ENCODE assay signal across 8 cellular contexts in the genomic region with DNA sequence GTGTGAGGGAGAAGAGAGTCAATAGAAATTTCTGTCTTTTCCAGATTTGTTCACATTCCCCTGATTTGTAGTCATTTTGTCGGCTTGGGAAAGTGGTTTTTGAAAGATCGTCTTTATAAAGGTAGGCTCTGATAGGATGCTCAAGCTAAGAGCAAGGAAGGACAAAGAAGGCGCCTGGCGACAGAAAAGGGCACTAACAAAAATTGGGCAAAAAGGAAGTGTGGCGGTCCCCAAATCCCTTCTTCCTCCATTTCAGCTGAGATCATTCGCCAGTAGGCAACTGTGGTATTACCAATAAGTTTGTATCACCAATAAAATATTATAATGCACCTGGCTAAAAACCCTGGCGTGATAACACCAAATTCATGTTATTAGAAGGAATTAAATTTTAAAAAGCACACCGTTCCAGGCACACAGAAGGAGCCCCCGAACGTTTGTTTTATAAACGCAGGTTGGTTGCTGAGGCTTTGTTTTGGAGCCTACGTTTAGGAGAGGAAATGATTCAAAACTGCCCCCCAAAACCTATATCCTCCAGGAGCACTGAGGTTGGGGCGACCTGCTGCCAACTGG. TPM values are rescaled to one million over a fixed set of nuclear protein-coding genes. Genes with fewer than 3 reads are reported as not detected.
DNase-seq lines count a peak whose midpoint lies in the region; ATAC-seq, FAIRE-seq and TF ChIP-seq lines count a peak whose summit lies in the region.

No MANE protein-coding gene starts in this region.

- TF ChIP-seq RAD21 in GM12878 (IDR thresholded peaks at IDR 0.05; ENCODE audit: insufficient read depth, low read depth, low read length): no peak

- H3K36me3 ChIP-seq in GM12878 (ENCODE audit: control insufficient read depth in 2 of 2, insufficient read depth in 2 of 2, low read length in 1 of 2) (no peaks in the 10 kb centered on the region), lung (ENCODE audit: control insufficient read depth in 2 of 2, insufficient read depth in 2 of 2, low read length in 2 of 2) (no peaks in the 10 kb centered on the region), tibial nerve (no peaks in the 10 kb centered on the region)

- H3K4me1 ChIP-seq in GM12878 (ENCODE audit: control insufficient read depth, insufficient read depth, low read length) (no peaks in the 10 kb centered on the region), lung (ENCODE audit: control insufficient read depth in 2 of 2, insufficient read depth in 2 of 2, low read length in 2 of 2) (peaks cover 1 to 3% of the 10 kb centered on the region in 2 donors), tibial nerve (peaks cover 0 to 41% (median 18%) of the 10 kb centered on the region in 4 donors)

- WGBS in GM12878 (ENCODE audit: insufficient coverage, insufficient replicate concordance, low lambda C conversion rate, missing lambda C conversion rate): 36% methylated on average over 13 of the region's 13 CpGs
- 31 to 42% methylated on average over 13 of the region's 13 CpGs for WGBS in lung, 2 donors
- 41 to 44% methylated on average over 13 of the region's 13 CpGs for WGBS in tibial nerve, 2 donors

- H3K9ac ChIP-seq in GM12878 (ENCODE audit: control insufficient read depth, insufficient read depth, low read length): peak overlapping the region; percentile 72

- H3K27ac Mint-ChIP-seq in activated T-cell treated with anti-CD3 and anti-CD28 coated beads, Interleukin-2, amount 50 U/mL, for 72 hours: peak overlapping the region; percentile 90

- no peak for DNase-seq in activated T-cell treated with anti-CD3 and anti-CD28 coated beads, Interleukin-2, amount 50 U/mL, for 72 hours
- DNase-seq in activated T-cell treated with anti-CD3 and anti-CD28 coated beads for 4 hours (no peak), GM12878 (ENCODE audit: low read depth, low spot score) (no peak), lung (ENCODE audit: low spot score) (no peak), tibial nerve (ENCODE audit: low spot score in 2 of 2) (no peak)
- DNase-seq in stimulated activated naive CD4-positive, alpha-beta T cell (lab: John Stamatoyannopoulos, UW): no peak

- H3K4me3 Mint-ChIP-seq in activated T-cell treated with anti-CD3 and anti-CD28 coated beads, Interleukin-2, amount 50 U/mL, for 72 hours: peak overlapping the region; percentile 85 to 96

- in situ Hi-C loops in GM12878 (cut with MboI): loop anchor here (5.0 kb wide), 1 partner anchor 418 kb away; no protein-coding TSS in a partner anchor

- TSS peak; percentile 95 for BruUV-seq in GM12878 (replicated peaks; lab: Mats Ljungman, UMichigan)

- peaks cover 2 to 3% of the 10 kb centered on the region in 2 donors for H3K36me3 Mint-ChIP-seq in activated T-cell treated with anti-CD3 and anti-CD28 coated beads, Interleukin-2, amount 50 U/mL, for 72 hours (ENCODE audit: insufficient read depth in 2 of 2)

- TF ChIP-seq CTCF in GM12878 (IDR thresholded peaks at IDR 0.05 in 2 of 3, conservative IDR thresholded peaks at IDR 0.05 in 1 of 3; ENCODE audit: control insufficient read depth in 2 of 3, extremely low read depth in 1 of 3, insufficient read depth in 1 of 3, low read depth in 3 of 3, low read length in 3 of 3) (no peak), lung (IDR thresholded peaks at IDR 0.05; ENCODE audit: control extremely low read depth, extremely low read depth) (no peak), tibial nerve (IDR thresholded peaks at IDR 0.05) (no peak)

- POLR2A ChIA-PET in GM12878 (lab: Charles Lee): interaction anchor here (0.6 to 1.6 kb wide), 7 partner anchors 10 to 530 kb away, joined by 3 to 5 read pairs (median 4); partner anchors contain the start of gene TMEM177

- H3K27me3 ChIP-seq in GM12878 (replicated peaks in 1 of 2; ENCODE audit: control insufficient read depth in 2 of 2, insufficient read depth in 2 of 2, low read length in 1 of 2) (no peaks in the 10 kb centered on the region; a peak in 1 of 4 replicates), lung (ENCODE audit: control insufficient read depth, insufficient read depth) (no peaks in the 10 kb centered on the region), tibial nerve (no peaks in the 10 kb centered on the region)

- no peaks in the 10 kb centered on the region for H3K9me3 Mint-ChIP-seq in activated T-cell treated with anti-CD3 and anti-CD28 coated beads, Interleukin-2, amount 50 U/mL, for 72 hours

- peaks cover 52% of the 10 kb centered on the region for H3K4me1 Mint-ChIP-seq in activated T-cell treated with anti-CD3 and anti-CD28 coated beads, Interleukin-2, amount 50 U/mL, for 72 hours (ENCODE audit: low read depth)

- no peaks in the 10 kb centered on the region for H4K20me1 ChIP-seq in GM12878 (ENCODE audit: control insufficient read depth, insufficient read depth)

- CTCF ChIA-PET in GM12878 (lab: Yijun Ruan, JAX): interaction anchor here (0.8 to 7.9 kb wide), 6 partner anchors 16 to 554 kb away, joined by 3 to 144 read pairs (median 36); no protein-coding TSS in a partner anchor

- H3K4me3 ChIP-seq in GM12878: peak overlapping the region; percentile 52
- H3K4me3 ChIP-seq in lung: peak overlapping the region; percentile 51
- peak overlapping the region; percentile 82 to 94 (median 90) for H3K4me3 ChIP-seq in tibial nerve

- no peaks in the 10 kb centered on the region for H3K9me3 ChIP-seq in GM12878 (replicated peaks; ENCODE audit: control insufficient read depth, insufficient read depth, low read length)
- no peaks in the 10 kb centered on the region for H3K9me3 ChIP-seq in lung (ENCODE audit: control insufficient read depth in 2 of 2, insufficient read depth in 1 of 2, low read length in 1 of 2)
- H3K9me3 ChIP-seq in tibial nerve: no peaks in the 10 kb centered on the region

- peaks cover 40% of the 10 kb centered on the region for H3K79me2 ChIP-seq in GM12878 (ENCODE audit: control insufficient read depth, insufficient read depth, low read length)

- no peaks in the 10 kb centered on the region for H3K27me3 Mint-ChIP-seq in activated T-cell treated with anti-CD3 and anti-CD28 coated beads, Interleukin-2, amount 50 U/mL, for 72 hours (ENCODE audit: low read depth)

- no peak for FAIRE-seq in GM12878 (lab: Jason Lieb, UNC)

- peak overlapping the region; percentile 98 for H2AFZ ChIP-seq in GM12878 (ENCODE audit: control insufficient read depth, low read depth, low read length)

- SMC1A ChIA-PET in GM12878 (lab: Charles Lee; ENCODE audit: uncharacterized antibody, unreplicated experiment): interaction anchor here (0.7 to 2.0 kb wide), 5 partner anchors 10 to 416 kb away, joined by 3 to 10 read pairs (median 4); no protein-coding TSS in a partner anchor

- TF ChIP-seq EP300 in GM12878 (IDR thresholded peaks at IDR 0.05; ENCODE audit: borderline replicate concordance in 1 of 2, control insufficient read depth in 1 of 2, low read depth in 2 of 2, low read length in 2 of 2): no peak
- TF ChIP-seq EP300 in tibial nerve (IDR thresholded peaks at IDR 0.05): no peak

- H3K27ac ChIP-seq in GM12878 (ENCODE audit: control insufficient read depth, insufficient read depth): peak overlapping the region; percentile 85
- H3K27ac ChIP-seq in lung (ENCODE audit: low read depth in 1 of 2, low read length in 1 of 2): peak overlapping the region; percentile 76 to 88
- H3K27ac ChIP-seq in tibial nerve: peak overlapping the region; percentile 69 to 94 (median 87)

- intact Hi-C loops in GM12878 (cut with micrococcal nuclease; ENCODE audit: unreplicated experiment): loop anchor here (2.0 to 10.0 kb wide), 3 partner anchors 248 to 556 kb away; no protein-coding TSS in a partner anchor

- peak overlapping the region; percentile 80 for H3K4me2 ChIP-seq in GM12878 (ENCODE audit: control insufficient read depth, insufficient read depth)

- no peak for ATAC-seq in activated T-cell treated with anti-CD3 and anti-CD28 coated beads, Interleukin-2, amount 50 U/mL, for 72 hours (replicated peaks in 1 of 2)
- ATAC-seq in GM12878 (no peak), lung (ENCODE audit: insufficient read depth, low FRiP score) (no peak), GM18861 (IDR thresholded peaks at IDR 0.05; ENCODE audit: unreplicated experiment) (no peak), GM19328 (IDR thresholded peaks at IDR 0.05; ENCODE audit: unreplicated experiment) (no peak)

- TF ChIP-seq POLR2A in GM12878 (IDR thresholded peaks at IDR 0.05; ENCODE audit: low read depth, low read length) (no peak), tibial nerve (IDR thresholded peaks at IDR 0.05) (no peak)

- RAD21 ChIA-PET in GM12878 (lab: Charles Lee; ENCODE audit: unreplicated experiment): interaction anchor here (0.7 to 7.7 kb wide), 4 partner anchors 65 to 493 kb away, joined by 3 to 90 read pairs (median 4); partner anchors contain the start of gene RALB

TF ChIP-seq in GM12878, 131 proteins besides CTCF, POLR2A, EP300 and RAD21 (continues in another document):
- no peak for TF ChIP-seq TARDBP (IDR thresholded peaks at IDR 0.05; ENCODE audit: borderline replicate concordance)

RNA-seq across cellular contexts. Expression of gene PTPN4, which starts 0.8 kb away (rescaled TPM):
- total RNA-seq in activated T-cell treated with anti-CD3 and anti-CD28 coated beads, Interleukin-2, amount 50 U/mL, for 72 hours: 10 to 100 TPM; 38.0 to 46.5 TPM
- 75.9 and 78.2 TPM in 2 replicates for total RNA-seq in GM12878 (2013; cell fraction: nucleolus; rRNA removed)
- total RNA-seq in GM12878 (2014; rRNA removed) (23.6 and 26.8 TPM in 2 replicates), GM12878 (2014; rRNA removed; fragmentation: Illumina TruSeq; extraction: Trizol) (26.2 and 27.9 TPM in 2 replicates), GM12878 (2021) (26.3 and 28.5 TPM in 2 replicates), lung (10 to 100 TPM; 48.8 to 70.7 TPM), tibial nerve (10 to 100 TPM; 15.0 to 45.2 (median 21.1) TPM)
- polyA plus RNA-seq in GM12878 (2011; ENCODE audit: low read depth): 6.7 TPM
- polyA plus RNA-seq in GM12878 (2011; rRNA removed) (26.9 and 27.5 TPM in 2 replicates), GM12878 (2014; fragmentation: Illumina TruSeq; extraction: Trizol) (19.4 and 25.8 TPM in 2 replicates), GM12878 (2014; fragmentation: Nextera tagmentation; extraction: Ambion mirVana) (1 to 10 TPM; 5.0 to 7.4 TPM), GM12878 (2014; rRNA removed) (18.5 TPM in 2 replicates), GM12878 (2016; fragmentation: Nextera tagmentation; extraction: Ambion mirVana) (10 to 100 TPM; 23.8 to 29.7 TPM), lung (1 to 10 TPM; 4.2 to 5.3 TPM)
- polyA plus RNA-seq in GM12878 (2011; cell fraction: cytosol; rRNA removed): 11.1 and 11.2 TPM in 2 replicates
- polyA plus RNA-seq in GM12878 (2011; cell fraction: nucleus; rRNA removed): 15.3 and 25.3 TPM in 2 replicates
- 3.9 and 10.2 TPM in 2 replicates for polyA plus RNA-seq in GM12878 (2012)
- polyA minus RNA-seq in GM12878 (2011; rRNA and poly(A)+ RNA removed): 57.4 and 68.0 TPM in 2 replicates
- 7.2 and 11.3 TPM in 2 replicates for polyA minus RNA-seq in GM12878 (2011; cell fraction: cytosol; rRNA and poly(A)+ RNA removed)
- polyA minus RNA-seq in GM12878 (2011; cell fraction: nucleus; rRNA and poly(A)+ RNA removed): 65.0 and 124 TPM in 2 replicates
